Comparison of ENCODE assay signal across 8 cellular contexts in genomic region chr9:132268725-132269352, GRCh38.
DNase-seq lines count a peak whose midpoint lies in the region; ATAC-seq, FAIRE-seq and TF ChIP-seq lines count a peak whose summit lies in the region.

No MANE protein-coding gene starts in this region.

- ATAC-seq in GM19397 (IDR thresholded peaks at IDR 0.05; ENCODE audit: unreplicated experiment) (no peak), GM18861 (IDR thresholded peaks at IDR 0.05; ENCODE audit: unreplicated experiment) (no peak)

- no peak overlapping the region for H3K4me3 Mint-ChIP-seq in astrocyte (ENCODE audit: unreplicated experiment)

- H3K36me3 Mint-ChIP-seq in astrocyte (ENCODE audit: low read depth, unreplicated experiment), result peaks cover 15% of the 10 kb centered on the region

- H3K27ac Mint-ChIP-seq in astrocyte (ENCODE audit: unreplicated experiment), result peak overlapping the region; percentile 4

- no peaks in the 10 kb centered on the region for H3K79me2 ChIP-seq in astrocyte (ENCODE audit: insufficient read depth, low read length)

- no peaks in the 10 kb centered on the region for H3K4me1 ChIP-seq in astrocyte (ENCODE audit: insufficient read depth, low read length)

- no peak for FAIRE-seq in astrocyte (lab: Jason Lieb, UNC)

- peaks cover 42% of the 10 kb centered on the region for H3K36me3 ChIP-seq in astrocyte (ENCODE audit: insufficient read depth, low read length)

- peak; percentile 78 for TF ChIP-seq CTCF in GM10266 (IDR thresholded peaks at IDR 0.05; ENCODE audit: control insufficient read depth, insufficient read depth, low read depth, missing control alignments)
- peak; percentile 95 for TF ChIP-seq CTCF in astrocyte (IDR thresholded peaks at IDR 0.05; ENCODE audit: insufficient read depth, low read depth, low read length)

- H2AFZ ChIP-seq in astrocyte (ENCODE audit: low read depth, low read length), result no peak overlapping the region

- H3K9me3 ChIP-seq in astrocyte (ENCODE audit: insufficient read depth, low read depth, low read length), result no peaks in the 10 kb centered on the region

- H3K9me3 Mint-ChIP-seq in astrocyte (ENCODE audit: unreplicated experiment), result no peaks in the 10 kb centered on the region

- H3K4me1 Mint-ChIP-seq in astrocyte (ENCODE audit: low read depth, unreplicated experiment), result no peaks in the 10 kb centered on the region

- H3K4me2 ChIP-seq in astrocyte (ENCODE audit: low read length), result no peak overlapping the region

- H3K27ac ChIP-seq in astrocyte (ENCODE audit: low read depth, low read length), result no peak overlapping the region

- no peak overlapping the region for H3K4me3 ChIP-seq in astrocyte (ENCODE audit: insufficient read depth, low read depth, low read length)

- no peaks in the 10 kb centered on the region for H3K27me3 ChIP-seq in astrocyte (ENCODE audit: insufficient read depth, low read length)

- peaks cover 50% of the 10 kb centered on the region for H4K20me1 ChIP-seq in astrocyte (ENCODE audit: insufficient read depth, low read length)

- H3K9ac ChIP-seq in astrocyte (ENCODE audit: low read length), result no peak overlapping the region

- no peaks in the 10 kb centered on the region for H3K27me3 Mint-ChIP-seq in astrocyte (ENCODE audit: low read depth, unreplicated experiment)

- DNase-seq in GM10266 (ENCODE audit: extremely low spot score) (peak; percentile 53), NCI-H1436 treated with DMSO at 0.1 percent for 48 hours (lab: John Stamatoyannopoulos, UW) (peak; percentile 21), T-helper 22 cell (ENCODE audit: low read depth) (peak; percentile 21), astrocyte (ENCODE audit: low read depth) (peak; percentile 23), hypothalamus (lab: John Stamatoyannopoulos, UW) (peak in 32 of 51 donors; percentile 6 to 73 (median 38))
- peak; percentile 44 to 79 (median 51) for DNase-seq in stimulated activated CD4-positive, alpha-beta T cell treated with anti-CD3 and anti-CD28 coated beads, Interleukin-12 subunit alpha, Interleukin-12 subunit beta, amount 100 ng/mL, for 48 hours (ENCODE audit: low read depth in 2 of 3, low spot score in 1 of 3)
